ENCODE assay signal across 8 cellular contexts in genomic region chr10:110398419-110399162, GRCh38.
A peak's percentile ranks its signal among the peaks of the same experiment; 100 is the strongest.
DNase-seq lines count a peak whose midpoint lies in the region; ATAC-seq, FAIRE-seq and TF ChIP-seq lines count a peak whose summit lies in the region.

No MANE protein-coding gene starts in this region.

- POLR2A ChIA-PET in A673 (lab: Charles Lee; ENCODE audit: low non-redundant PET): no interaction called here

- no peaks in the 10 kb centered on the region for H3K4me1 Mint-ChIP-seq in central memory CD8-positive, alpha-beta T cell

- H3K4me3 Mint-ChIP-seq in central memory CD8-positive, alpha-beta T cell: no peak overlapping the region

- peak overlapping the region; percentile 69 for H3K27ac ChIP-seq in A673 (ENCODE audit: low read depth, low read length, poor library complexity, severe bottlenecking)
- H3K27ac ChIP-seq in lower lobe of right lung: peak overlapping the region; percentile 26

- H3K4me3 ChIP-seq in A673 (ENCODE audit: low read depth, low read length, poor library complexity, severe bottlenecking) (no peak overlapping the region), lower lobe of right lung (no peak overlapping the region)

- peak overlapping the region; percentile 44 for H3K27ac Mint-ChIP-seq in central memory CD8-positive, alpha-beta T cell (ENCODE audit: low read depth)

- H3K9me3 Mint-ChIP-seq in central memory CD8-positive, alpha-beta T cell: no peaks in the 10 kb centered on the region

- DNase-seq in A673 (ENCODE audit: low spot score) (peak; percentile 81), HTR-8/SVneo (ENCODE audit: insufficient read length, low spot score) (peak; percentile 81), lower lobe of right lung (peak; percentile 58), NOMO-1 (lab: John Stamatoyannopoulos, UW; ENCODE audit: unreplicated experiment in 2 of 2) (no peak), NCI-H2196 treated with DMSO at 0.1 percent for 48 hours (lab: John Stamatoyannopoulos, UW; ENCODE audit: unreplicated experiment) (no peak), SKM-1 (lab: John Stamatoyannopoulos, UW; ENCODE audit: unreplicated experiment) (no peak)
- no peak for DNase-seq in central memory CD8-positive, alpha-beta T cell (ENCODE audit: low spot score in 2 of 2)

- no peaks in the 10 kb centered on the region for H3K27me3 ChIP-seq in A673 (replicated peaks; ENCODE audit: insufficient read depth, low read depth, low read length, poor library complexity)
- no peaks in the 10 kb centered on the region for H3K27me3 ChIP-seq in lower lobe of right lung (ENCODE audit: low read depth)

- no peaks in the 10 kb centered on the region for H3K36me3 Mint-ChIP-seq in central memory CD8-positive, alpha-beta T cell (ENCODE audit: insufficient read depth)

- H3K4me1 ChIP-seq in A673 (ENCODE audit: insufficient read depth, low read length, poor library complexity, severe bottlenecking) (peaks cover 12% of the 10 kb centered on the region), lower lobe of right lung (peaks cover 26% of the 10 kb centered on the region)

- FAIRE-seq in HTR-8/SVneo (lab: Jason Lieb, UNC): no peak

- intact Hi-C loops in A673 (cut with micrococcal nuclease; ENCODE audit: unreplicated experiment): no loop called here
- intact Hi-C loops in lower lobe of right lung (cut with DNase I): no loop called here

- ATAC-seq in central memory CD8-positive, alpha-beta T cell (replicated peaks; ENCODE audit: extremely low read depth, poor library complexity, severe bottlenecking): no peak
- ATAC-seq in lower lobe of right lung (peak; percentile 63 to 77), GM18858 (IDR thresholded peaks at IDR 0.05; ENCODE audit: unreplicated experiment) (no peak)

- H3K9me3 ChIP-seq in A673 (ENCODE audit: low read depth, low read length, poor library complexity, severe bottlenecking) (no peaks in the 10 kb centered on the region), lower lobe of right lung (no peaks in the 10 kb centered on the region)

- no TSS peak for BruUV-seq in A673 (replicated peaks; lab: Mats Ljungman, UMichigan)

- CTCF ChIA-PET in A673 (lab: Charles Lee): interaction anchor here (0.7 kb wide), 1 partner anchor 23 kb away, joined by 9 read pairs; no protein-coding TSS in a partner anchor

- H3K27me3 Mint-ChIP-seq in central memory CD8-positive, alpha-beta T cell: peaks cover 7% of the 10 kb centered on the region

- no peak for TF ChIP-seq CTCF in A673 (conservative IDR thresholded peaks at IDR 0.05; ENCODE audit: low read depth, low read length)
- no peak for TF ChIP-seq CTCF in lower lobe of right lung (IDR thresholded peaks at IDR 0.05)

- H3K36me3 ChIP-seq in A673 (ENCODE audit: insufficient read depth, low read length, poor library complexity, severe bottlenecking) (no peaks in the 10 kb centered on the region), lower lobe of right lung (no peaks in the 10 kb centered on the region)

Comparison
In these comparisons a context has a peak if more than half of its experiments do, and no peak if none do; other contexts are left out.
1. DNase-seq: peak in A673 (single experiment), HTR-8/SVneo (single experiment) and lower lobe of right lung (single experiment); none in central memory CD8-positive, alpha-beta T cell (0 of 2), NOMO-1 (0 of 2), NCI-H2196 treated with DMSO at 0.1 percent for 48 hours (single experiment) and SKM-1 (single experiment).
2. ATAC-seq: peak in lower lobe of right lung (2 of 2); none in central memory CD8-positive, alpha-beta T cell (single experiment) and GM18858 (single experiment).